Comparison of ENCODE assay signal across 16 cellular contexts in genomic region chr10:14705548-14706234, GRCh38.
A peak's percentile ranks its signal among the peaks of the same experiment; 100 is the strongest.
DNase-seq lines count a peak whose midpoint lies in the region; ATAC-seq and TF ChIP-seq lines count a peak whose summit lies in the region.
"Had no signal": no experiment of that assay in that cellular context is flagged by ENCODE, and none has a peak within 500 bp of the region (broad histone marks: within the 10 kb centered on the region; RNA-seq: fewer than 3 reads in every experiment).

No MANE protein-coding gene starts in this region.

- no peak overlapping the region for H2AK9ac ChIP-seq in IMR-90 (replicated peaks; ENCODE audit: low read depth, low read length, poor library complexity)

- dilution Hi-C loops in IMR-90 (cut with HindIII; ENCODE audit: low sequenced_read_pairs, unreplicated experiment) = no loop called here

- in situ Hi-C loops in IMR-90 (cut with MboI; ENCODE audit: low sequenced_read_pairs) = no loop called here

- no peak overlapping the region for H4K5ac ChIP-seq in IMR-90 (ENCODE audit: low read depth, low read length)

- H3K9me3 ChIP-seq in Caco-2 = no peaks in the 10 kb centered on the region
- H3K9me3 ChIP-seq in IMR-90 (ENCODE audit: control insufficient read depth, insufficient read depth, low read length) = no peaks in the 10 kb centered on the region
- no peaks in the 10 kb centered on the region for H3K9me3 ChIP-seq in T-helper 17 cell (ENCODE audit: control insufficient read depth, low read length, poor library complexity, severe bottlenecking)
- H3K9me3 ChIP-seq: upper lobe of left lung had no signal

- POLR2A ChIA-PET in Caco-2 (lab: Charles Lee) (interaction anchor here (0.9 to 1.1 kb wide), 3 partner anchors 33 to 520 kb away, joined by 3 to 5 read pairs (median 3); partner anchors contain the start of genes CDNF, HSPA14 and MSANTD7), IMR-90 (lab: Charles Lee; ENCODE audit: unreplicated experiment) (no interaction called here)

- intact Hi-C loops in Caco-2 (cut with micrococcal nuclease; ENCODE audit: unreplicated experiment) = loop anchor here (1.0 kb wide), 1 partner anchor 31 kb away; no protein-coding TSS in a partner anchor
- intact Hi-C loops in IMR-90 (cut with micrococcal nuclease) = no loop called here

- H3K36me3 ChIP-seq in Caco-2 (ENCODE audit: control insufficient read depth, insufficient read depth, low read length) (no peaks in the 10 kb centered on the region), IMR-90 (ENCODE audit: control insufficient read depth, insufficient read depth, low read length) (no peaks in the 10 kb centered on the region)
- H3K36me3 ChIP-seq: upper lobe of left lung had no signal

- no peak overlapping the region for H3K56ac ChIP-seq in IMR-90 (ENCODE audit: extremely low read depth, insufficient read depth, low read length)

- WGBS in IMR-90 (ENCODE audit: extremely low coverage in 2 of 2, insufficient read length in 1 of 2), 2 experiments = 74% methylated on average over 3 of the region's 5 CpGs; no CpG with 5 or more reads in 1 of the 2 experiments

- no peaks in the 10 kb centered on the region for H3K27me3 Mint-ChIP-seq in Caco-2 (ENCODE audit: insufficient read depth, unreplicated experiment)
- H3K27me3 Mint-ChIP-seq in memory B cell = no peaks in the 10 kb centered on the region
- peaks cover 5% of the 10 kb centered on the region for H3K27me3 Mint-ChIP-seq in T-helper 17 cell
- peaks cover 2% of the 10 kb centered on the region for H3K27me3 Mint-ChIP-seq in activated CD8-positive, alpha-beta memory T cell treated with anti-CD3 and anti-CD28 coated beads, Interleukin-2, amount 10 ng/mL, durations not matched to agents 7 days and 5 days
- H3K27me3 Mint-ChIP-seq: activated CD4-positive, alpha-beta T cell treated with anti-CD3 and anti-CD28 coated beads, Interleukin-2, amount 10 ng/mL, durations not matched to agents 7 days and 5 days; activated naive CD8-positive, alpha-beta T cell treated with anti-CD3 and anti-CD28 coated beads, Interleukin-2, amount 10 ng/mL, durations not matched to agents 7 days and 5 days had no signal

- no peak overlapping the region for H3K9ac ChIP-seq in IMR-90 (ENCODE audit: low read depth, low read length)
- H3K9ac ChIP-seq: parathyroid adenoma had no signal

- H3K36me3 Mint-ChIP-seq in Caco-2 (ENCODE audit: insufficient read depth, unreplicated experiment) (peaks cover 5% of the 10 kb centered on the region), memory B cell (no peaks in the 10 kb centered on the region), T-helper 17 cell (ENCODE audit: low read depth) (no peaks in the 10 kb centered on the region)
- no peaks in the 10 kb centered on the region for H3K36me3 Mint-ChIP-seq in activated CD8-positive, alpha-beta memory T cell treated with anti-CD3 and anti-CD28 coated beads, Interleukin-2, amount 10 ng/mL, durations not matched to agents 7 days and 5 days
- H3K36me3 Mint-ChIP-seq: activated naive CD8-positive, alpha-beta T cell treated with anti-CD3 and anti-CD28 coated beads, Interleukin-2, amount 10 ng/mL, durations not matched to agents 7 days and 5 days had no signal

- no peak overlapping the region for H3K4ac ChIP-seq in IMR-90 (ENCODE audit: low read depth, low read length)

- no peak for TF ChIP-seq POLR2A in IMR-90 (IDR thresholded peaks at IDR 0.05; ENCODE audit: low read depth, low read length)

- no peak overlapping the region for H3K14ac ChIP-seq in IMR-90 (replicated peaks; ENCODE audit: low read depth, low read length)

- TF ChIP-seq CTCF in Caco-2 (IDR thresholded peaks at IDR 0.05; ENCODE audit: insufficient read depth in 1 of 2, low read depth in 1 of 2, low read length in 1 of 2, severe bottlenecking in 1 of 2, unreplicated experiment in 1 of 2) (no peak), IMR-90 (conservative IDR thresholded peaks at IDR 0.05; ENCODE audit: low read depth, low read length) (no peak)

- BruUV-seq in Caco-2 (replicated peaks; lab: Mats Ljungman, UMichigan) (no TSS peak), IMR-90 (replicated peaks; lab: Mats Ljungman, UMichigan) (no TSS peak)

- H2BK5ac ChIP-seq in IMR-90 (ENCODE audit: low read depth, low read length, poor library complexity, severe bottlenecking) = no peak overlapping the region

- ATAC-seq in IMR-90 (ENCODE audit: low read depth) (no peak), memory B cell (ENCODE audit: low read depth) (peak; percentile 95), T-helper 17 cell (no peak)
- ATAC-seq in activated CD8-positive, alpha-beta memory T cell treated with anti-CD3 and anti-CD28 coated beads, Interleukin-2, amount 10 ng/mL, durations not matched to agents 7 days and 5 days = no peak
- ATAC-seq: activated T-cell treated with anti-CD3 and anti-CD28 coated beads, Interleukin-2, amount 50 U/mL, for 4 hours; left lobe of liver had no signal

- no peak overlapping the region for H2AFZ ChIP-seq in IMR-90 (replicated peaks; ENCODE audit: low read length, poor library complexity)
- H2AFZ ChIP-seq: parathyroid adenoma had no signal

- no peak overlapping the region for H3K18ac ChIP-seq in IMR-90 (ENCODE audit: low read depth, low read length)

- H2BK15ac ChIP-seq in IMR-90 (ENCODE audit: low read depth, low read length) = no peak overlapping the region

- H3K9me1 ChIP-seq in IMR-90 (ENCODE audit: insufficient read depth, low read length) = no peaks in the 10 kb centered on the region

- H4K91ac ChIP-seq in IMR-90 (ENCODE audit: insufficient read depth, low read depth, low read length) = no peak overlapping the region

- no peak overlapping the region for H4K8ac ChIP-seq in IMR-90 (ENCODE audit: low read depth in 2 of 2, low read length in 2 of 2)

- H3K4me3 ChIP-seq in Caco-2 (ENCODE audit: low read depth, low read length) = no peak overlapping the region
- H3K4me3 ChIP-seq in IMR-90 (ENCODE audit: insufficient read depth, low read depth, low read length) = no peak overlapping the region
- H3K4me3 ChIP-seq: upper lobe of left lung had no signal

- no peaks in the 10 kb centered on the region for H3K79me1 ChIP-seq in IMR-90 (ENCODE audit: low read depth in 1 of 2, low read length in 2 of 2)

- H3K27me3 ChIP-seq in Caco-2 (replicated peaks; ENCODE audit: control insufficient read depth, insufficient read depth, low read length) (no peaks in the 10 kb centered on the region), IMR-90 (ENCODE audit: control insufficient read depth, insufficient read depth, low read length) (no peaks in the 10 kb centered on the region)
- H3K27me3 ChIP-seq: upper lobe of left lung had no signal

- H3K9me3 Mint-ChIP-seq in Caco-2 (ENCODE audit: unreplicated experiment) = peaks cover 9% of the 10 kb centered on the region
- no peaks in the 10 kb centered on the region for H3K9me3 Mint-ChIP-seq in memory B cell
- H3K9me3 Mint-ChIP-seq in activated CD8-positive, alpha-beta memory T cell treated with anti-CD3 and anti-CD28 coated beads, Interleukin-2, amount 10 ng/mL, durations not matched to agents 7 days and 5 days (ENCODE audit: low read depth) = peaks cover 3% of the 10 kb centered on the region
- H3K9me3 Mint-ChIP-seq: activated T-cell treated with anti-CD3 and anti-CD28 coated beads, Interleukin-2, amount 50 U/mL, for 4 hours had no signal

- H3K4me3 Mint-ChIP-seq in Caco-2 (ENCODE audit: unreplicated experiment) = no peak overlapping the region
- H3K4me3 Mint-ChIP-seq in memory B cell = no peak overlapping the region
- no peak overlapping the region for H3K4me3 Mint-ChIP-seq in T-helper 17 cell
- no peak overlapping the region for H3K4me3 Mint-ChIP-seq in activated CD8-positive, alpha-beta memory T cell treated with anti-CD3 and anti-CD28 coated beads, Interleukin-2, amount 10 ng/mL, durations not matched to agents 7 days and 5 days
- H3K4me3 Mint-ChIP-seq: activated CD4-positive, alpha-beta T cell treated with anti-CD3 and anti-CD28 coated beads, Interleukin-2, amount 10 ng/mL, durations not matched to agents 7 days and 5 days; activated naive CD8-positive, alpha-beta T cell treated with anti-CD3 and anti-CD28 coated beads, Interleukin-2, amount 10 ng/mL, durations not matched to agents 7 days and 5 days; activated T-cell treated with anti-CD3 and anti-CD28 coated beads, Interleukin-2, amount 50 U/mL, for 4 hours had no signal

- CTCF ChIA-PET in Caco-2 (lab: Charles Lee) = interaction anchor here (0.8 to 1.0 kb wide), 2 partner anchors 35 to 127 kb away, joined by 3 read pairs; no protein-coding TSS in a partner anchor
- CTCF ChIA-PET in IMR-90 (lab: Yijun Ruan, JAX) = no interaction called here
- CTCF ChIA-PET in activated CD8-positive, alpha-beta memory T cell treated with anti-CD3 and anti-CD28 coated beads, Interleukin-2, amount 10 ng/mL, durations not matched to agents 7 days and 5 days (lab: Charles Lee) = no interaction called here

- no peak overlapping the region for H3K27ac ChIP-seq in IMR-90 (ENCODE audit: insufficient read depth, low read length)
- H3K27ac ChIP-seq: parathyroid adenoma, upper lobe of left lung had no signal

- H3K4me2 ChIP-seq in IMR-90 (ENCODE audit: low read depth, low read length) = no peak overlapping the region

- H2BK120ac ChIP-seq in IMR-90 (ENCODE audit: low read depth, low read length) = no peak overlapping the region

- no peak for TF ChIP-seq RAD21 in IMR-90 (IDR thresholded peaks at IDR 0.05; ENCODE audit: low read length)

- H3K27ac Mint-ChIP-seq in Caco-2 (ENCODE audit: unreplicated experiment) (peak overlapping the region; percentile 3), memory B cell (peak overlapping the region; percentile 53), T-helper 17 cell (no peak overlapping the region)
- H3K27ac Mint-ChIP-seq in activated CD8-positive, alpha-beta memory T cell treated with anti-CD3 and anti-CD28 coated beads, Interleukin-2, amount 10 ng/mL, durations not matched to agents 7 days and 5 days = no peak overlapping the region
- H3K27ac Mint-ChIP-seq: activated CD4-positive, alpha-beta T cell treated with anti-CD3 and anti-CD28 coated beads, Interleukin-2, amount 10 ng/mL, durations not matched to agents 7 days and 5 days; activated naive CD8-positive, alpha-beta T cell treated with anti-CD3 and anti-CD28 coated beads, Interleukin-2, amount 10 ng/mL, durations not matched to agents 7 days and 5 days had no signal

- H3K23ac ChIP-seq in IMR-90 (ENCODE audit: low read depth, low read length) = 0 out of 2 replicates have a peak overlapping the region, but pooled peaks have one; percentile 4

- H3K4me1 Mint-ChIP-seq in Caco-2 (ENCODE audit: low read depth, unreplicated experiment) (peaks cover 37% of the 10 kb centered on the region), memory B cell (peaks cover 10% of the 10 kb centered on the region), T-helper 17 cell (peaks cover 2% of the 10 kb centered on the region)
- H3K4me1 Mint-ChIP-seq in activated CD8-positive, alpha-beta memory T cell treated with anti-CD3 and anti-CD28 coated beads, Interleukin-2, amount 10 ng/mL, durations not matched to agents 7 days and 5 days = no peaks in the 10 kb centered on the region
- H3K4me1 Mint-ChIP-seq: activated CD4-positive, alpha-beta T cell treated with anti-CD3 and anti-CD28 coated beads, Interleukin-2, amount 10 ng/mL, durations not matched to agents 7 days and 5 days; activated naive CD8-positive, alpha-beta T cell treated with anti-CD3 and anti-CD28 coated beads, Interleukin-2, amount 10 ng/mL, durations not matched to agents 7 days and 5 days had no signal

- H2AK5ac ChIP-seq in IMR-90 (ENCODE audit: low read depth, low read length) = no peak overlapping the region

- no peaks in the 10 kb centered on the region for H4K20me1 ChIP-seq in IMR-90 (ENCODE audit: insufficient read depth, low read length)

- H3K4me1 ChIP-seq in Caco-2 (peaks cover 53% of the 10 kb centered on the region), IMR-90 (ENCODE audit: control insufficient read depth, insufficient read depth, low read length) (no peaks in the 10 kb centered on the region; the same call in 1 of the 2 replicates)
- H3K4me1 ChIP-seq: parathyroid adenoma, upper lobe of left lung had no signal

- no peak overlapping the region for H2BK20ac ChIP-seq in IMR-90 (ENCODE audit: low read depth, low read length)

- peak in 1 of 2 experiments; percentile 68 for DNase-seq in Caco-2
- DNase-seq in IMR-90 = no peak
- peak; percentile 15 for DNase-seq in SIG-M5 (lab: John Stamatoyannopoulos, UW)
- DNase-seq in memory B cell (ENCODE audit: low spot score in 2 of 2) = peak in 1 of 2 donors; percentile 9
- no peak for DNase-seq in SW480 (ENCODE audit: low spot score)
- no peak for DNase-seq in T-helper 17 cell
- no peak for DNase-seq in NCI-H2171 treated with DMSO at 0.1 percent for 48 hours (lab: John Stamatoyannopoulos, UW)
- no peak for DNase-seq in activated CD8-positive, alpha-beta memory T cell treated with anti-CD3 and anti-CD28 coated beads, Interleukin-2, amount 10 ng/mL, durations not matched to agents 7 days and 5 days
- DNase-seq: activated CD4-positive, alpha-beta T cell treated with anti-CD3 and anti-CD28 coated beads, Interleukin-2, amount 10 ng/mL, durations not matched to agents 7 days and 5 days; activated naive CD8-positive, alpha-beta T cell treated with anti-CD3 and anti-CD28 coated beads, Interleukin-2, amount 10 ng/mL, durations not matched to agents 7 days and 5 days; activated T-cell treated with anti-CD3 and anti-CD28 coated beads, Interleukin-2, amount 50 U/mL, for 4 hours; NCI-H774; stimulated activated naive CD4-positive, alpha-beta T cell treated with Interleukin-2 at 50 U/mL for 16 hours; upper lobe of left lung had no signal

Comparison
In these comparisons a context has a peak if more than half of its experiments do, and no peak if none do; other contexts are left out.
1. H3K27ac Mint-ChIP-seq: peak in Caco-2 (single experiment) and memory B cell (single experiment); none in T-helper 17 cell (single experiment) and activated CD8-positive, alpha-beta memory T cell treated with anti-CD3 and anti-CD28 coated beads, Interleukin-2, amount 10 ng/mL, durations not matched to agents 7 days and 5 days (single experiment).